In the genomic region with DNA sequence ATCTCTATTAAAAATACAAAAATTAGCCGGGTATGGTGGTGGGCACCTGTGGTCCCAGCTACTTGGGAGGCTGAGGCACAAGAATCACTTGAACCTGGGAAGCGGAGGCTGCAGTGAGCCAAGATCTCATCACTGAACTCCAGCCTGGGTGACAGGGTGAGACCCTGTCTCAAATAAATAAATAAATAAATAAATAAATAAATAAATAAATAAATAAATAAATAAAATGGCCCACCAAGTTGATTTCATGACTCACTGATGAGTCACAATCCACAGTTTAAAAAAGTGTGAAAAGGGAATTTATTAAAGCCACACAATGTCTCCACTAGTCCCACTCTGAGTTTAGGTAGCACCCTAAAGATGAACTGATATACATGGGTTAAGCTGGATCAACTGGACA, we compare ENCODE assay signal across 1 cellular context.
TF ChIP-seq lines count a peak whose summit lies in the region.

No MANE protein-coding gene starts in this region.

TF ChIP-seq in HEK293, 187 proteins besides CTCF, POLR2A, EP300 and RAD21 (continued from another document):
- TF ChIP-seq, protein P1, sequence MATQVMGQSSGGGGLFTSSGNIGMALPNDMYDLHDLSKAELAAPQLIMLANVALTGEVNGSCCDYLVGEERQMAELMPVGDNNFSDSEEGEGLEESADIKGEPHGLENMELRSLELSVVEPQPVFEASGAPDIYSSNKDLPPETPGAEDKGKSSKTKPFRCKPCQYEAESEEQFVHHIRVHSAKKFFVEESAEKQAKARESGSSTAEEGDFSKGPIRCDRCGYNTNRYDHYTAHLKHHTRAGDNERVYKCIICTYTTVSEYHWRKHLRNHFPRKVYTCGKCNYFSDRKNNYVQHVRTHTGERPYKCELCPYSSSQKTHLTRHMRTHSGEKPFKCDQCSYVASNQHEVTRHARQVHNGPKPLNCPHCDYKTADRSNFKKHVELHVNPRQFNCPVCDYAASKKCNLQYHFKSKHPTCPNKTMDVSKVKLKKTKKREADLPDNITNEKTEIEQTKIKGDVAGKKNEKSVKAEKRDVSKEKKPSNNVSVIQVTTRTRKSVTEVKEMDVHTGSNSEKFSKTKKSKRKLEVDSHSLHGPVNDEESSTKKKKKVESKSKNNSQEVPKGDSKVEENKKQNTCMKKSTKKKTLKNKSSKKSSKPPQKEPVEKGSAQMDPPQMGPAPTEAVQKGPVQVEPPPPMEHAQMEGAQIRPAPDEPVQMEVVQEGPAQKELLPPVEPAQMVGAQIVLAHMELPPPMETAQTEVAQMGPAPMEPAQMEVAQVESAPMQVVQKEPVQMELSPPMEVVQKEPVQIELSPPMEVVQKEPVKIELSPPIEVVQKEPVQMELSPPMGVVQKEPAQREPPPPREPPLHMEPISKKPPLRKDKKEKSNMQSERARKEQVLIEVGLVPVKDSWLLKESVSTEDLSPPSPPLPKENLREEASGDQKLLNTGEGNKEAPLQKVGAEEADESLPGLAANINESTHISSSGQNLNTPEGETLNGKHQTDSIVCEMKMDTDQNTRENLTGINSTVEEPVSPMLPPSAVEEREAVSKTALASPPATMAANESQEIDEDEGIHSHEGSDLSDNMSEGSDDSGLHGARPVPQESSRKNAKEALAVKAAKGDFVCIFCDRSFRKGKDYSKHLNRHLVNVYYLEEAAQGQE (tag by site-specific recombination; IDR thresholded peaks at IDR 0.05): peak; percentile 79
- 0 out of 2 replicates have a peak, but pooled peaks have one; percentile 17 for TF ChIP-seq ZNF341 (tag by site-specific recombination; IDR thresholded peaks at IDR 0.05; ENCODE audit: low read depth)
- TF ChIP-seq, protein P2, sequence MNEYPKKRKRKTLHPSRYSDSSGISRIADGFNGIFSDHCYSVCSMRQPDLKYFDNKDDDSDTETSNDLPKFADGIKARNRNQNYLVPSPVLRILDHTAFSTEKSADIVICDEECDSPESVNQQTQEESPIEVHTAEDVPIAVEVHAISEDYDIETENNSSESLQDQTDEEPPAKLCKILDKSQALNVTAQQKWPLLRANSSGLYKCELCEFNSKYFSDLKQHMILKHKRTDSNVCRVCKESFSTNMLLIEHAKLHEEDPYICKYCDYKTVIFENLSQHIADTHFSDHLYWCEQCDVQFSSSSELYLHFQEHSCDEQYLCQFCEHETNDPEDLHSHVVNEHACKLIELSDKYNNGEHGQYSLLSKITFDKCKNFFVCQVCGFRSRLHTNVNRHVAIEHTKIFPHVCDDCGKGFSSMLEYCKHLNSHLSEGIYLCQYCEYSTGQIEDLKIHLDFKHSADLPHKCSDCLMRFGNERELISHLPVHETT (tag by site-specific recombination; IDR thresholded peaks at IDR 0.05): peak; percentile 82; the same call in 1 of the 2 replicates
- TF ChIP-seq OVOL3 (tag by site-specific recombination; IDR thresholded peaks at IDR 0.05): peak; percentile 37; the same call in 1 of the 2 replicates
- TF ChIP-seq ZNF292 (tag by site-specific recombination; IDR thresholded peaks at IDR 0.05; ENCODE audit: borderline replicate concordance, low read depth): peak; percentile 94
- TF ChIP-seq ZNF426 (tag by site-specific recombination; IDR thresholded peaks at IDR 0.05): peak; percentile 98
- TF ChIP-seq ZXDB (tag by site-specific recombination; IDR thresholded peaks at IDR 0.05): peak; percentile 89
- TF ChIP-seq ZNF366 (tag by site-specific recombination; conservative IDR thresholded peaks at IDR 0.05): 0 out of 2 replicates have a peak, but pooled peaks have one; percentile 45
- TF ChIP-seq, protein P3, sequence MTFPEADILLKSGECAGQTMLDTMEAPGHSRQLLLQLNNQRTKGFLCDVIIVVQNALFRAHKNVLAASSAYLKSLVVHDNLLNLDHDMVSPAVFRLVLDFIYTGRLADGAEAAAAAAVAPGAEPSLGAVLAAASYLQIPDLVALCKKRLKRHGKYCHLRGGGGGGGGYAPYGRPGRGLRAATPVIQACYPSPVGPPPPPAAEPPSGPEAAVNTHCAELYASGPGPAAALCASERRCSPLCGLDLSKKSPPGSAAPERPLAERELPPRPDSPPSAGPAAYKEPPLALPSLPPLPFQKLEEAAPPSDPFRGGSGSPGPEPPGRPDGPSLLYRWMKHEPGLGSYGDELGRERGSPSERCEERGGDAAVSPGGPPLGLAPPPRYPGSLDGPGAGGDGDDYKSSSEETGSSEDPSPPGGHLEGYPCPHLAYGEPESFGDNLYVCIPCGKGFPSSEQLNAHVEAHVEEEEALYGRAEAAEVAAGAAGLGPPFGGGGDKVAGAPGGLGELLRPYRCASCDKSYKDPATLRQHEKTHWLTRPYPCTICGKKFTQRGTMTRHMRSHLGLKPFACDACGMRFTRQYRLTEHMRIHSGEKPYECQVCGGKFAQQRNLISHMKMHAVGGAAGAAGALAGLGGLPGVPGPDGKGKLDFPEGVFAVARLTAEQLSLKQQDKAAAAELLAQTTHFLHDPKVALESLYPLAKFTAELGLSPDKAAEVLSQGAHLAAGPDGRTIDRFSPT (tag by site-specific recombination; IDR thresholded peaks at IDR 0.05): peak; percentile 16; the same call in 1 of the 2 replicates
- TF ChIP-seq ZNF140 (tag by site-specific recombination; IDR thresholded peaks at IDR 0.05): peak; percentile 78; the same call in 1 of the 2 replicates
TF ChIP-seq in HEK293: peak in this region for 48; not testable (repeated sequence) for 139.
